ENCODE assay signal across 21 cellular contexts in the genomic region with DNA sequence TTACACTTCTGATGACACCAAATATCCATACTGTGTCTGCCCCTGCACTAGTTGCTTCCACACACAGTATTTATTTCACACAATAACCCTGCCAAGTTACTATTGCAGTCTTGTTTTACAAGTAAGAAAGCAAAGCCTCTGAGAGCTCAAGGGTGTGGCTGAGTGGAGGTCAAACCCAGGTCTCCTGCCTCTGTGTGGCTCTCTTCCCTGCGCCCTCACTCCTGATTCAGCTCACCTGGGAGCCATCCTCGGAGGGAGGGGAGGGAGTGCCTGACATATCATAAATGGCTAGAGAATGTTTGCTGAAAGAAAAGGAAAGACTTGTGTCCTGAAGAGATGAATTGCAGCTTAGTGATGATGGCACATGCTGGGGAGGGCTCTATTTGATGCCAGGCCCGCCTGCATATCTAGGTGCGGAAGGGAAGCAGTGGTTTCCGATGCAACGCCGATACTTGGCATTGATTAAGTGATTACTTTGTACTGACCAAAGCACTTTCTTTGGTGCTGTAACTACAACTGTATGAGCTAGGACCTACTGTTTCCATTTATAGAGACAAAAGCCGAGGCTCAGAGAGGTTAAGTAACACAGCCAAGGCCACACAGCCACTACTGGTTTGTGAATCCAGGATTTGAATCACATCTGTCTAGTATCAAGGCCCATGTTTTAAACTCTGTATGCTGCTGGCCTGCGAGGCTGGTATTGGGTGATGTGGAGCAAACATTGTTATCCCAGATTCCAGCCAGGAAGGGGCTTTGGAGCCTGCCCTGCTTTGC. TPM values are rescaled to one million over a fixed set of nuclear protein-coding genes. Genes with fewer than 3 reads are reported as not detected.
A peak's percentile ranks its signal among the peaks of the same experiment; 100 is the strongest.
DNase-seq lines count a peak whose midpoint lies in the region; ATAC-seq and TF ChIP-seq lines count a peak whose summit lies in the region.
"Had no signal": no experiment of that assay in that cellular context is flagged by ENCODE, and none has a peak within 500 bp of the region (broad histone marks: within the 10 kb centered on the region; RNA-seq: fewer than 3 reads in every experiment).

No MANE protein-coding gene starts in this region.

- DNase-seq in activated CD4-positive, alpha-beta T cell treated with anti-CD3 and anti-CD28 coated beads, Interleukin-2, amount 10 ng/mL, durations not matched to agents 24 days and 14 days = peak; percentile 29
- no peak for DNase-seq in activated CD4-positive, alpha-beta T cell treated with anti-CD3 and anti-CD28 coated beads, Interleukin-2, amount 50 U/mL, for 48 hours
- DNase-seq in left colon (peak; percentile 71 to 86), upper lobe of left lung (no peak), NCI-H226 (no peak)
- DNase-seq in activated naive CD4-positive, alpha-beta T cell treated with anti-CD3 and anti-CD28 coated beads, Interleukin-2, amount 50 U/mL, for 16 hours = no peak
- DNase-seq in activated T-helper 1 cell treated with anti-CD3 and anti-CD28 coated beads, Interleukin-12 subunit alpha, Interleukin-12 subunit beta, Interleukin-2, Interleukin-4 antibody, amounts not matched to agents 30 ng/mL and 10 ng/mL and 1 ng/mL, durations not matched to agents 14 hours and 24 hours and 36 hours (ENCODE audit: low spot score) = no peak
- DNase-seq: activated naive CD4-positive, alpha-beta T cell; amygdala; effector CD4-positive, alpha-beta T cell; NCI-H1417; NCI-H2171; NCI-H82; stimulated activated CD4-positive, alpha-beta T cell treated with anti-CD3 and anti-CD28 coated beads, Interleukin-1b, Interleukin-23, amount 100 ng/mL, for 48 hours; stimulated activated naive CD4-positive, alpha-beta T cell had no signal

- no peaks in the 10 kb centered on the region for H3K27me3 ChIP-seq in upper lobe of left lung
- H3K27me3 ChIP-seq: neural progenitor cell had no signal

- no peak for TF ChIP-seq POLR2A in upper lobe of left lung (IDR thresholded peaks at IDR 0.05)

- ATAC-seq in left colon (peak; percentile 83), upper lobe of left lung (ENCODE audit: low FRiP score in 2 of 2) (peak; percentile 39 to 54)
- ATAC-seq: left lobe of liver had no signal

- peaks cover 6% of the 10 kb centered on the region for H3K27me3 Mint-ChIP-seq in activated CD4-positive, alpha-beta T cell treated with anti-CD3 and anti-CD28 coated beads, Interleukin-2, amount 10 ng/mL, durations not matched to agents 24 days and 14 days
- H3K27me3 Mint-ChIP-seq in brain = no peaks in the 10 kb centered on the region
- peaks cover 2% of the 10 kb centered on the region for H3K27me3 Mint-ChIP-seq in activated T-helper 1 cell treated with anti-CD3 and anti-CD28 coated beads, Interleukin-12 subunit alpha, Interleukin-12 subunit beta, Interleukin-2, Interleukin-4 antibody, amounts not matched to agents 30 ng/mL and 10 ng/mL and 1 ng/mL, durations not matched to agents 14 hours and 24 hours and 36 hours (ENCODE audit: insufficient read depth)
- H3K27me3 Mint-ChIP-seq: central memory CD8-positive, alpha-beta T cell had no signal

- no peak overlapping the region for H3K4me3 Mint-ChIP-seq in activated CD4-positive, alpha-beta T cell treated with anti-CD3 and anti-CD28 coated beads, Interleukin-2, amount 10 ng/mL, durations not matched to agents 24 days and 14 days
- H3K4me3 Mint-ChIP-seq in brain = no peak overlapping the region
- H3K4me3 Mint-ChIP-seq in activated T-helper 1 cell treated with anti-CD3 and anti-CD28 coated beads, Interleukin-12 subunit alpha, Interleukin-12 subunit beta, Interleukin-2, Interleukin-4 antibody, amounts not matched to agents 30 ng/mL and 10 ng/mL and 1 ng/mL, durations not matched to agents 14 hours and 24 hours and 36 hours = no peak overlapping the region
- H3K4me3 Mint-ChIP-seq: B cell; central memory CD8-positive, alpha-beta T cell; neural progenitor cell; T-helper 1 cell treated with Interleukin-12 subunit alpha and Interleukin-12 subunit beta and Interleukin-4 antibody, amounts not matched to agents 30 μg/mL and 1 μg/mL, for 36 hours had no signal

- no peaks in the 10 kb centered on the region for H3K9me3 ChIP-seq in upper lobe of left lung

- intact Hi-C loops in activated CD4-positive, alpha-beta T cell treated with anti-CD3 and anti-CD28 coated beads, Interleukin-2, amount 10 ng/mL, durations not matched to agents 24 days and 14 days (cut with micrococcal nuclease) = no loop called here
- intact Hi-C loops in left colon (cut with DNase I, micrococcal nuclease) = no loop called here
- intact Hi-C loops in activated T-helper 1 cell treated with anti-CD3 and anti-CD28 coated beads, Interleukin-12 subunit alpha, Interleukin-12 subunit beta, Interleukin-2, Interleukin-4 antibody, amounts not matched to agents 30 ng/mL and 10 ng/mL and 1 ng/mL, durations not matched to agents 14 hours and 24 hours and 36 hours (cut with micrococcal nuclease) = no loop called here

- TF ChIP-seq EP300 in upper lobe of left lung (IDR thresholded peaks at IDR 0.05) = no peak

- peaks cover 9% of the 10 kb centered on the region for H3K9me3 Mint-ChIP-seq in activated CD4-positive, alpha-beta T cell treated with anti-CD3 and anti-CD28 coated beads, Interleukin-2, amount 10 ng/mL, durations not matched to agents 24 days and 14 days
- peaks cover 10 to 20% (median 12%) of the 10 kb centered on the region in 5 experiments for H3K9me3 Mint-ChIP-seq in brain
- peaks cover 11% of the 10 kb centered on the region for H3K9me3 Mint-ChIP-seq in activated T-helper 1 cell treated with anti-CD3 and anti-CD28 coated beads, Interleukin-12 subunit alpha, Interleukin-12 subunit beta, Interleukin-2, Interleukin-4 antibody, amounts not matched to agents 30 ng/mL and 10 ng/mL and 1 ng/mL, durations not matched to agents 14 hours and 24 hours and 36 hours
- H3K9me3 Mint-ChIP-seq: central memory CD8-positive, alpha-beta T cell had no signal

- H3K36me3 Mint-ChIP-seq in activated CD4-positive, alpha-beta T cell treated with anti-CD3 and anti-CD28 coated beads, Interleukin-2, amount 10 ng/mL, durations not matched to agents 24 days and 14 days (ENCODE audit: low read depth) = no peaks in the 10 kb centered on the region
- H3K36me3 Mint-ChIP-seq in brain = peaks cover 63% of the 10 kb centered on the region
- H3K36me3 Mint-ChIP-seq in activated T-helper 1 cell treated with anti-CD3 and anti-CD28 coated beads, Interleukin-12 subunit alpha, Interleukin-12 subunit beta, Interleukin-2, Interleukin-4 antibody, amounts not matched to agents 30 ng/mL and 10 ng/mL and 1 ng/mL, durations not matched to agents 14 hours and 24 hours and 36 hours (ENCODE audit: low read depth) = peaks cover 3% of the 10 kb centered on the region

- no peak overlapping the region for H3K4me3 ChIP-seq in upper lobe of left lung
- H3K4me3 ChIP-seq: neural progenitor cell had no signal

- TF ChIP-seq CTCF in brain (conservative IDR thresholded peaks at IDR 0.05) (no peak), upper lobe of left lung (IDR thresholded peaks at IDR 0.05) (no peak)

- no peaks in the 10 kb centered on the region for H3K4me1 Mint-ChIP-seq in activated CD4-positive, alpha-beta T cell treated with anti-CD3 and anti-CD28 coated beads, Interleukin-2, amount 10 ng/mL, durations not matched to agents 24 days and 14 days
- peaks cover 40% of the 10 kb centered on the region for H3K4me1 Mint-ChIP-seq in brain
- H3K4me1 Mint-ChIP-seq in activated T-helper 1 cell treated with anti-CD3 and anti-CD28 coated beads, Interleukin-12 subunit alpha, Interleukin-12 subunit beta, Interleukin-2, Interleukin-4 antibody, amounts not matched to agents 30 ng/mL and 10 ng/mL and 1 ng/mL, durations not matched to agents 14 hours and 24 hours and 36 hours (ENCODE audit: low read depth) = peaks cover 4% of the 10 kb centered on the region
- H3K4me1 Mint-ChIP-seq: B cell had no signal

- no peak overlapping the region for H3K27ac Mint-ChIP-seq in activated CD4-positive, alpha-beta T cell treated with anti-CD3 and anti-CD28 coated beads, Interleukin-2, amount 10 ng/mL, durations not matched to agents 24 days and 14 days
- peak overlapping the region in 3 of 5 experiments; percentile 50 to 77 (median 55) for H3K27ac Mint-ChIP-seq in brain
- H3K27ac Mint-ChIP-seq in activated T-helper 1 cell treated with anti-CD3 and anti-CD28 coated beads, Interleukin-12 subunit alpha, Interleukin-12 subunit beta, Interleukin-2, Interleukin-4 antibody, amounts not matched to agents 30 ng/mL and 10 ng/mL and 1 ng/mL, durations not matched to agents 14 hours and 24 hours and 36 hours = no peak overlapping the region
- H3K27ac Mint-ChIP-seq: B cell; neural progenitor cell; T-helper 1 cell treated with Interleukin-12 subunit alpha and Interleukin-12 subunit beta and Interleukin-4 antibody, amounts not matched to agents 30 μg/mL and 1 μg/mL, for 36 hours had no signal

- peaks cover 25 to 45% (median 41%) of the 10 kb centered on the region in 4 donors for H3K4me1 ChIP-seq in upper lobe of left lung

- 73 to 76% methylated on average over 9 of the region's 9 CpGs for whole genome bisulfite sequencing in upper lobe of left lung, 2 donors

- peak overlapping the region in 2 of 4 donors; percentile 58 to 61 for H3K27ac ChIP-seq in upper lobe of left lung
- H3K27ac ChIP-seq: neural progenitor cell had no signal

- no peaks in the 10 kb centered on the region for H3K36me3 ChIP-seq in upper lobe of left lung
- H3K36me3 ChIP-seq: neural progenitor cell had no signal

RNA-seq across cellular contexts. Expression of gene MVB12B, which starts 41.2 kb away (rescaled TPM):
- total RNA-seq in activated CD4-positive, alpha-beta T cell treated with anti-CD3 and anti-CD28 coated beads, Interleukin-2, amount 10 ng/mL, durations not matched to agents 24 days and 14 days = 0.49 and 1.3 TPM in 2 replicates
- 42.1 TPM for polyA plus RNA-seq in brain (ENCODE audit: insufficient read depth, low read depth, low replicate concordance)
- 10 to 100 TPM; 16.1 to 17.2 TPM for total RNA-seq in left colon
- 10 to 100 TPM; 36.7 to 60.7 (median 41.0) TPM for total RNA-seq in upper lobe of left lung
- total RNA-seq in activated T-helper 1 cell treated with anti-CD3 and anti-CD28 coated beads, Interleukin-12 subunit alpha, Interleukin-12 subunit beta, Interleukin-2, Interleukin-4 antibody, amounts not matched to agents 30 ng/mL and 10 ng/mL and 1 ng/mL, durations not matched to agents 14 hours and 24 hours and 36 hours = 1.1 and 1.9 TPM in 2 replicates

Comparison
In these comparisons a context has a peak if more than half of its experiments do, and no peak if none do; other contexts are left out.
1. DNase-seq: peak in activated CD4-positive, alpha-beta T cell treated with anti-CD3 and anti-CD28 coated beads, Interleukin-2, amount 10 ng/mL, durations not matched to agents 24 days and 14 days (single experiment) and left colon (2 of 2); none in activated CD4-positive, alpha-beta T cell treated with anti-CD3 and anti-CD28 coated beads, Interleukin-2, amount 50 U/mL, for 48 hours (0 of 2), upper lobe of left lung (0 of 2), activated naive CD4-positive, alpha-beta T cell treated with anti-CD3 and anti-CD28 coated beads, Interleukin-2, amount 50 U/mL, for 16 hours (single experiment), activated T-helper 1 cell treated with anti-CD3 and anti-CD28 coated beads, Interleukin-12 subunit alpha, Interleukin-12 subunit beta, Interleukin-2, Interleukin-4 antibody, amounts not matched to agents 30 ng/mL and 10 ng/mL and 1 ng/mL, durations not matched to agents 14 hours and 24 hours and 36 hours (single experiment) and NCI-H226 (single experiment).
2. H3K27ac Mint-ChIP-seq: peak in brain (3 of 5); none in activated CD4-positive, alpha-beta T cell treated with anti-CD3 and anti-CD28 coated beads, Interleukin-2, amount 10 ng/mL, durations not matched to agents 24 days and 14 days (single experiment) and activated T-helper 1 cell treated with anti-CD3 and anti-CD28 coated beads, Interleukin-12 subunit alpha, Interleukin-12 subunit beta, Interleukin-2, Interleukin-4 antibody, amounts not matched to agents 30 ng/mL and 10 ng/mL and 1 ng/mL, durations not matched to agents 14 hours and 24 hours and 36 hours (single experiment).